Comparison of ENCODE assay signal across 13 cellular contexts in the genomic region with DNA sequence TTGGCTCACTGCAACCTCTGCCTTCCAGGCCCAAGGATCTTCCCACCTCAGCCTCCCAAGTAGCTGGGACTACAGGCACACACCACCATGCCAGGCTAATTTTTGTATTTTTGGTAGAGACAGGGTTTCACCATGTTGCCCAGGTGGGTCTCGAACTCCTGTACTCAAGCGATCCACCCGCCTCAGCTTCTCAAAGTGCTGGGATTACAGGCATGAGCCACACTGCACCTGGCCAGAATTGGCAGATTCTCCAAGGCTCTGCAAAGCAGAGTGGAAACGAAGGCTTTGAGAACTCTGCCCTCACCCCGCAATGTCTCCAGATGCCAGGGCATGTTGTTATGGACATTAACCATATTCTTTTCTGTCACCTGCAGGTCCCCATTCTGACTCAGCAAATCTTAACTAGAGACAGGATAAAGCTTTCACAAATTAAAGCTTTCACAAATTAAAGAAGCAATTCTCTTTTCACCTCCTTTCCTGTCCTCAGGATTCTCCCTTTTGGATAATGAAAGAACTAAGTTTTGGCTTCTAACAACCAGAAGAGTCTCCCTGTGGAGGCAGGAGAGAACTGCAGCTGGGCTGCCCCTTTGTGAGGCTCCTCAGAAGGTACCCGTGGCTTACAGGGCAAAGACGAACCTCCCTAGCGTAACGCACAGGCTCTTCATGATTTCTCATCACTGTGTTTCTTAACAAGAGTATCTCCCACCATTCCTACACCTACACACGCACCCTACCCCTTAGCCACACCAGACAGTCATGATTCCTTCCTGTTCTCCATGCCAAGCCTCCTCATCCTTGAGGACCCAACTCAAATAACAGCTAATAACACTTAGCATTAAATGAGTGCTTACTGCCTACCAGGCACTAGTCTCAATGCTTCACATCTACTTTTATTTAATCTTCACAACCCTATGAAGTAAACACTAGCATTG. TPM values are rescaled to one million over a fixed set of nuclear protein-coding genes. Genes with fewer than 3 reads are reported as not detected.
A peak's percentile ranks its signal among the peaks of the same experiment; 100 is the strongest.
DNase-seq lines count a peak whose midpoint lies in the region; ATAC-seq and TF ChIP-seq lines count a peak whose summit lies in the region.
"Had no signal": no experiment of that assay in that cellular context is flagged by ENCODE, and none has a peak within 500 bp of the region (broad histone marks: within the 10 kb centered on the region; RNA-seq: fewer than 3 reads in every experiment).

No MANE protein-coding gene starts in this region.

- H4K20me1 ChIP-seq in SK-N-SH (ENCODE audit: insufficient read depth), result no peaks in the 10 kb centered on the region

- CTCF ChIA-PET in SK-N-SH (lab: Yijun Ruan, JAX), result interaction anchor here (0.6 to 19.2 kb wide), 34 partner anchors 8 to 834 kb away, joined by 3 to 769 read pairs (median 6); a partner anchor contains a TSS

- no peaks in the 10 kb centered on the region for H3K9me2 ChIP-seq in SK-N-SH

- H2AFZ ChIP-seq in SK-N-SH (ENCODE audit: low read depth), result no peak overlapping the region

- H3K27ac ChIP-seq in SK-N-SH (ENCODE audit: low read depth in 2 of 2, low read length in 1 of 2), result no peak overlapping the region
- H3K27ac ChIP-seq: lower lobe of right lung, right atrium auricular region, vagina had no signal

- no peak for ATAC-seq in HG02852 (IDR thresholded peaks at IDR 0.05; ENCODE audit: unreplicated experiment)
- ATAC-seq in GM18867 (IDR thresholded peaks at IDR 0.05; ENCODE audit: unreplicated experiment), result no peak
- ATAC-seq: activated T-helper 17 cell treated with anti-CD3 and anti-CD28 coated beads, Interleukin-2, amount 50 U/mL, for 72 hours had no signal

- no peak for TF ChIP-seq EP300 in SK-N-SH (IDR thresholded peaks at IDR 0.05; ENCODE audit: borderline replicate concordance in 1 of 2, low read depth in 1 of 2, low read length in 1 of 2)

- no peaks in the 10 kb centered on the region for H3K9me3 ChIP-seq in SK-N-SH
- H3K9me3 ChIP-seq: lower lobe of right lung, right atrium auricular region, vagina had no signal

- DNase-seq in AG08396 (ENCODE audit: low spot score) (peak; percentile 26), H7 (peak; percentile 61), SK-N-SH (no peak), hepatic stellate cell (ENCODE audit: low spot score) (peak; percentile 34), NOMO-1 treated with DMSO at 0.1 percent for 48 hours (lab: John Stamatoyannopoulos, UW; ENCODE audit: unreplicated experiment) (no peak)
- DNase-seq in activated CD4-positive, alpha-beta T cell treated with anti-CD3 and anti-CD28 coated beads, Interleukin-2, amount 50 U/mL, for 48 hours, result no peak
- DNase-seq: lower lobe of right lung, NCI-H774 had no signal

- H3F3A ChIP-seq in SK-N-SH (replicated peaks; ENCODE audit: insufficient read depth), result no peaks in the 10 kb centered on the region

- WGBS in SK-N-SH (ENCODE audit: low lambda C conversion rate), result 41% methylated on average over 10 of the region's 10 CpGs

- no peaks in the 10 kb centered on the region for H3K79me2 ChIP-seq in SK-N-SH (ENCODE audit: insufficient read depth)

- TF ChIP-seq CTCF in SK-N-SH (IDR thresholded peaks at IDR 0.05), result peak; percentile 21; the same call in 1 of the 2 replicates

- TF ChIP-seq RAD21 in SK-N-SH (IDR thresholded peaks at IDR 0.05; ENCODE audit: low read length), result no peak

- H3K4me2 ChIP-seq in SK-N-SH, result no peak overlapping the region

- H3K36me3 ChIP-seq in H7 (replicated peaks; ENCODE audit: control insufficient read depth, insufficient read depth, low read length) (no peaks in the 10 kb centered on the region), SK-N-SH (replicated peaks in 1 of 2; ENCODE audit: control insufficient read depth in 1 of 2, insufficient read depth in 2 of 2, low read length in 1 of 2) (no peaks in the 10 kb centered on the region)
- H3K36me3 ChIP-seq: lower lobe of right lung, right atrium auricular region, vagina had no signal

- no peak overlapping the region for H3K4me3 ChIP-seq in H7 (ENCODE audit: insufficient read depth, low read depth, low read length)
- no peak overlapping the region for H3K4me3 ChIP-seq in SK-N-SH (ENCODE audit: low read depth in 2 of 2, low read length in 1 of 2)
- H3K4me3 ChIP-seq: lower lobe of right lung, right atrium auricular region, vagina had no signal

- H3K27me3 ChIP-seq in H7 (ENCODE audit: control insufficient read depth, insufficient read depth, low read length) (no peaks in the 10 kb centered on the region; the same call in 1 of the 2 replicates), SK-N-SH (ENCODE audit: insufficient read depth) (no peaks in the 10 kb centered on the region)
- H3K27me3 ChIP-seq: right atrium auricular region, vagina had no signal

- POLR2A ChIA-PET in SK-N-SH (lab: Yijun Ruan, JAX), result interaction anchor here (1.5 kb wide), 1 partner anchor 150 kb away, joined by 5 read pairs; no protein-coding TSS in a partner anchor

- peaks cover 0 to 5% of the 10 kb centered on the region in 2 experiments; a peak in 1 of 4 replicates for H3K4me1 ChIP-seq in SK-N-SH (ENCODE audit: control insufficient read depth in 1 of 2, insufficient read depth in 2 of 2, low read depth in 1 of 2, low read length in 1 of 2)

- H3K9ac ChIP-seq in SK-N-SH, result no peak overlapping the region

TF ChIP-seq in SK-N-SH, 30 proteins besides CTCF, POLR2A, EP300 and RAD21:
- TF ChIP-seq RCOR1 (IDR thresholded peaks at IDR 0.05; ENCODE audit: low read length) (no peak), CHD2 (IDR thresholded peaks at IDR 0.05; ENCODE audit: low read length, partially characterized antibody) (no peak), SIN3A (IDR thresholded peaks at IDR 0.05; ENCODE audit: borderline replicate concordance, low read depth, low read length) (no peak), TAF1 (IDR thresholded peaks at IDR 0.05; ENCODE audit: borderline replicate concordance, low read depth, low read length) (no peak), YY1 (IDR thresholded peaks at IDR 0.05; ENCODE audit: low read depth) (no peak), FOXM1 (IDR thresholded peaks at IDR 0.05; ENCODE audit: low read depth) (no peak)
- TF ChIP-seq, protein P1, sequence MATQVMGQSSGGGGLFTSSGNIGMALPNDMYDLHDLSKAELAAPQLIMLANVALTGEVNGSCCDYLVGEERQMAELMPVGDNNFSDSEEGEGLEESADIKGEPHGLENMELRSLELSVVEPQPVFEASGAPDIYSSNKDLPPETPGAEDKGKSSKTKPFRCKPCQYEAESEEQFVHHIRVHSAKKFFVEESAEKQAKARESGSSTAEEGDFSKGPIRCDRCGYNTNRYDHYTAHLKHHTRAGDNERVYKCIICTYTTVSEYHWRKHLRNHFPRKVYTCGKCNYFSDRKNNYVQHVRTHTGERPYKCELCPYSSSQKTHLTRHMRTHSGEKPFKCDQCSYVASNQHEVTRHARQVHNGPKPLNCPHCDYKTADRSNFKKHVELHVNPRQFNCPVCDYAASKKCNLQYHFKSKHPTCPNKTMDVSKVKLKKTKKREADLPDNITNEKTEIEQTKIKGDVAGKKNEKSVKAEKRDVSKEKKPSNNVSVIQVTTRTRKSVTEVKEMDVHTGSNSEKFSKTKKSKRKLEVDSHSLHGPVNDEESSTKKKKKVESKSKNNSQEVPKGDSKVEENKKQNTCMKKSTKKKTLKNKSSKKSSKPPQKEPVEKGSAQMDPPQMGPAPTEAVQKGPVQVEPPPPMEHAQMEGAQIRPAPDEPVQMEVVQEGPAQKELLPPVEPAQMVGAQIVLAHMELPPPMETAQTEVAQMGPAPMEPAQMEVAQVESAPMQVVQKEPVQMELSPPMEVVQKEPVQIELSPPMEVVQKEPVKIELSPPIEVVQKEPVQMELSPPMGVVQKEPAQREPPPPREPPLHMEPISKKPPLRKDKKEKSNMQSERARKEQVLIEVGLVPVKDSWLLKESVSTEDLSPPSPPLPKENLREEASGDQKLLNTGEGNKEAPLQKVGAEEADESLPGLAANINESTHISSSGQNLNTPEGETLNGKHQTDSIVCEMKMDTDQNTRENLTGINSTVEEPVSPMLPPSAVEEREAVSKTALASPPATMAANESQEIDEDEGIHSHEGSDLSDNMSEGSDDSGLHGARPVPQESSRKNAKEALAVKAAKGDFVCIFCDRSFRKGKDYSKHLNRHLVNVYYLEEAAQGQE (IDR thresholded peaks at IDR 0.05; ENCODE audit: low read depth, low read length), result no peak
- TF ChIP-seq, protein P2, sequence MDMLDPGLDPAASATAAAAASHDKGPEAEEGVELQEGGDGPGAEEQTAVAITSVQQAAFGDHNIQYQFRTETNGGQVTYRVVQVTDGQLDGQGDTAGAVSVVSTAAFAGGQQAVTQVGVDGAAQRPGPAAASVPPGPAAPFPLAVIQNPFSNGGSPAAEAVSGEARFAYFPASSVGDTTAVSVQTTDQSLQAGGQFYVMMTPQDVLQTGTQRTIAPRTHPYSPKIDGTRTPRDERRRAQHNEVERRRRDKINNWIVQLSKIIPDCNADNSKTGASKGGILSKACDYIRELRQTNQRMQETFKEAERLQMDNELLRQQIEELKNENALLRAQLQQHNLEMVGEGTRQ (IDR thresholded peaks at IDR 0.05; ENCODE audit: borderline replicate concordance, low read depth, low read length), result no peak
- TF ChIP-seq, protein P3, sequence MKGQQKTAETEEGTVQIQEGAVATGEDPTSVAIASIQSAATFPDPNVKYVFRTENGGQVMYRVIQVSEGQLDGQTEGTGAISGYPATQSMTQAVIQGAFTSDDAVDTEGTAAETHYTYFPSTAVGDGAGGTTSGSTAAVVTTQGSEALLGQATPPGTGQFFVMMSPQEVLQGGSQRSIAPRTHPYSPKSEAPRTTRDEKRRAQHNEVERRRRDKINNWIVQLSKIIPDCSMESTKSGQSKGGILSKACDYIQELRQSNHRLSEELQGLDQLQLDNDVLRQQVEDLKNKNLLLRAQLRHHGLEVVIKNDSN (IDR thresholded peaks at IDR 0.05; ENCODE audit: borderline replicate concordance, low read depth), result no peak

RNA-seq across cellular contexts. Expression of a gene that starts 29.8 kb away (rescaled TPM):
- 0.59 and 0.69 TPM in 2 replicates for total RNA-seq in H7 (2014; rRNA removed; shearing (Covaris generic))
- polyA plus RNA-seq in SK-N-SH (2012; rRNA removed), result not detected in 2 replicates
- polyA plus RNA-seq in SK-N-SH (2012; cell fraction: cytosol; rRNA removed), result not detected in 2 replicates
- not detected in 2 replicates for polyA plus RNA-seq in SK-N-SH (2012; cell fraction: nucleus; rRNA removed)

RNA-seq across cellular contexts. Expression of a gene that starts 33.5 kb away (rescaled TPM):
- 0.07 and 0.24 TPM in 2 replicates for total RNA-seq in H7 (2014; rRNA removed; shearing (Covaris generic))
- polyA plus RNA-seq in SK-N-SH (2012; rRNA removed), result not detected in 2 replicates
- not detected in 2 replicates for polyA plus RNA-seq in SK-N-SH (2012; cell fraction: cytosol; rRNA removed)
- polyA plus RNA-seq in SK-N-SH (2012; cell fraction: nucleus; rRNA removed), result not detected in 2 replicates
- total RNA-seq: activated T-helper 17 cell treated with anti-CD3 and anti-CD28 coated beads, Interleukin-2, amount 50 U/mL, for 72 hours; vagina had no signal

Comparison
In these comparisons a context has a peak if more than half of its experiments do, and no peak if none do; other contexts are left out.
1. DNase-seq: peak in AG08396 (single experiment), H7 (single experiment) and hepatic stellate cell (single experiment); none in SK-N-SH (single experiment), NOMO-1 treated with DMSO at 0.1 percent for 48 hours (single experiment) and activated CD4-positive, alpha-beta T cell treated with anti-CD3 and anti-CD28 coated beads, Interleukin-2, amount 50 U/mL, for 48 hours (0 of 2).